ENCODE assay signal across 14 cellular contexts in genomic region chr12:27083861-27084271, GRCh38. TPM values are rescaled to one million over a fixed set of nuclear protein-coding genes. Genes with fewer than 3 reads are reported as not detected.
DNase-seq lines count a peak whose midpoint lies in the region; ATAC-seq and TF ChIP-seq lines count a peak whose summit lies in the region.
"Had no signal": no experiment of that assay in that cellular context is flagged by ENCODE, and none has a peak within 500 bp of the region (broad histone marks: within the 10 kb centered on the region; RNA-seq: fewer than 3 reads in every experiment).

No MANE protein-coding gene starts in this region.

- peaks cover 11% of the 10 kb centered on the region for H3K4me1 Mint-ChIP-seq in neural crest cell
- H3K4me1 Mint-ChIP-seq in endothelial cell (ENCODE audit: unreplicated experiment), result peaks cover 12% of the 10 kb centered on the region
- H3K4me1 Mint-ChIP-seq: WTC11 had no signal

- peak overlapping the region; percentile 81 for H3K27ac Mint-ChIP-seq in neural crest cell (ENCODE audit: unreplicated experiment)
- H3K27ac Mint-ChIP-seq in endothelial cell (ENCODE audit: unreplicated experiment), result no peak overlapping the region
- H3K27ac Mint-ChIP-seq: CD14-positive monocyte; dendritic cell treated with granulocyte-macrophage colony-stimulating factor and Interleukin-4, amounts not matched to agents 40 ng/mL and 50 ng/mL, for 4 days; WTC11 had no signal

- H3K4me3 ChIP-seq in AG10803 (ENCODE audit: low read length) (peak overlapping the region; percentile 30), epithelial cell of esophagus (ENCODE audit: low read length) (no peak overlapping the region)
- H3K4me3 ChIP-seq: transverse colon had no signal

- peak overlapping the region; percentile 58 for H3K4me3 Mint-ChIP-seq in neural crest cell
- H3K4me3 Mint-ChIP-seq in endothelial cell (ENCODE audit: unreplicated experiment), result no peak overlapping the region
- H3K4me3 Mint-ChIP-seq: CD14-positive monocyte; dendritic cell treated with granulocyte-macrophage colony-stimulating factor and Interleukin-4, amounts not matched to agents 40 ng/mL and 50 ng/mL, for 4 days; WTC11 had no signal

- no peak for ATAC-seq in GM19467 (IDR thresholded peaks at IDR 0.05; ENCODE audit: unreplicated experiment)
- ATAC-seq: WTC11 had no signal

- H3K36me3 Mint-ChIP-seq in neural crest cell (ENCODE audit: low read depth), result no peaks in the 10 kb centered on the region
- no peaks in the 10 kb centered on the region for H3K36me3 Mint-ChIP-seq in endothelial cell (ENCODE audit: low read depth, unreplicated experiment)
- H3K36me3 Mint-ChIP-seq: WTC11 had no signal

- peak; percentile 71 for DNase-seq in AG10803 (ENCODE audit: low read depth)
- DNase-seq in NCI-H524 treated with DMSO at 0.1 percent for 48 hours (lab: John Stamatoyannopoulos, UW), result peak; percentile 42
- peak; percentile 17 for DNase-seq in epithelial cell of esophagus (ENCODE audit: low read depth)
- peak; percentile 17 for DNase-seq in neural crest cell (ENCODE audit: low read depth, low spot score)
- DNase-seq in effector CD4-positive, alpha-beta T cell, result no peak
- no peak for DNase-seq in activated CD4-positive, alpha-beta T cell treated with anti-CD3 and anti-CD28 coated beads, Interleukin-2, amount 50 U/mL, for 48 hours
- DNase-seq in endothelial cell (ENCODE audit: low spot score), result no peak
- DNase-seq: activated effector memory CD4-positive, alpha-beta T cell treated with Interleukin-2 at 50 U/mL for 16 hours; transverse colon had no signal

- H3K9me3 Mint-ChIP-seq in neural crest cell, result peaks cover under 1% of the 10 kb centered on the region
- H3K9me3 Mint-ChIP-seq in endothelial cell (ENCODE audit: unreplicated experiment), result no peaks in the 10 kb centered on the region
- H3K9me3 Mint-ChIP-seq: dendritic cell treated with granulocyte-macrophage colony-stimulating factor and Interleukin-4, amounts not matched to agents 40 ng/mL and 50 ng/mL, for 4 days had no signal

- H3K27me3 Mint-ChIP-seq in neural crest cell (ENCODE audit: low read depth), result no peaks in the 10 kb centered on the region
- no peaks in the 10 kb centered on the region for H3K27me3 Mint-ChIP-seq in endothelial cell (ENCODE audit: unreplicated experiment)
- H3K27me3 Mint-ChIP-seq: dendritic cell treated with granulocyte-macrophage colony-stimulating factor and Interleukin-4, amounts not matched to agents 40 ng/mL and 50 ng/mL, for 4 days had no signal

- no peak for TF ChIP-seq CTCF in AG10803 (conservative IDR thresholded peaks at IDR 0.05; ENCODE audit: low read length)
- no peak for TF ChIP-seq CTCF in epithelial cell of esophagus (IDR thresholded peaks at IDR 0.05; ENCODE audit: insufficient read depth, low read depth, low read length, missing control alignments)
- TF ChIP-seq CTCF in neural crest cell (conservative IDR thresholded peaks at IDR 0.05), result no peak
- TF ChIP-seq CTCF in endothelial cell (IDR thresholded peaks at IDR 0.05; ENCODE audit: unreplicated experiment), result no peak

RNA-seq across cellular contexts. Expression of gene C12orf71, which starts 1.5 kb away (rescaled TPM):
- total RNA-seq in neural crest cell, result not detected in 2 replicates
- not detected for total RNA-seq in endothelial cell (ENCODE audit: unreplicated experiment)
- total RNA-seq: HT-29, transverse colon, WTC11 had no signal

Comparison
In these comparisons a context has a peak if more than half of its experiments do, and no peak if none do; other contexts are left out.
1. DNase-seq: peak in AG10803 (single experiment), NCI-H524 treated with DMSO at 0.1 percent for 48 hours (single experiment), epithelial cell of esophagus (single experiment) and neural crest cell (single experiment); none in effector CD4-positive, alpha-beta T cell (single experiment), activated CD4-positive, alpha-beta T cell treated with anti-CD3 and anti-CD28 coated beads, Interleukin-2, amount 50 U/mL, for 48 hours (0 of 2) and endothelial cell (single experiment).